In the genomic region with DNA sequence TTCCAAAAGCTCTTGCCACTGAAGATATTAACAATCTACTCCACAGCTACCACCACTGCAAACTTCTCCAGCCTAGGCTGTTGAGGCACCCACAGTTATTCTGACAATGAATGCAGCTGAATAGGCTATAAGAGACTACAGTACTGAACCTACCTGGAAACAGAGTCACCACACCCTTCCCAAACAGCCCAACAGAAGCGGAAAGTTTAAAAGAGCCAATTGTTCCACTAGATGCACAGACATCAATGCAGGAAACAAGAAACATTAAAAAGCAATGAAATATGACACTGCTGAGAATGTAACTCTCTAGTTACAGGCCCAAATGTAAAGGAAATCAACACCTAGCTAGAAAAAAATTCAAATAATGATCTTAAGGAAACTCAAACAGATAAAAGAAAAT, we compare ENCODE assay signal across 1 cellular context.
TF ChIP-seq lines count a peak whose summit lies in the region.

No MANE protein-coding gene starts in this region.

TF ChIP-seq in WTC11, 78 proteins besides CTCF, POLR2A, EP300 and RAD21 (continued from another document):
- TF ChIP-seq, protein P1, sequence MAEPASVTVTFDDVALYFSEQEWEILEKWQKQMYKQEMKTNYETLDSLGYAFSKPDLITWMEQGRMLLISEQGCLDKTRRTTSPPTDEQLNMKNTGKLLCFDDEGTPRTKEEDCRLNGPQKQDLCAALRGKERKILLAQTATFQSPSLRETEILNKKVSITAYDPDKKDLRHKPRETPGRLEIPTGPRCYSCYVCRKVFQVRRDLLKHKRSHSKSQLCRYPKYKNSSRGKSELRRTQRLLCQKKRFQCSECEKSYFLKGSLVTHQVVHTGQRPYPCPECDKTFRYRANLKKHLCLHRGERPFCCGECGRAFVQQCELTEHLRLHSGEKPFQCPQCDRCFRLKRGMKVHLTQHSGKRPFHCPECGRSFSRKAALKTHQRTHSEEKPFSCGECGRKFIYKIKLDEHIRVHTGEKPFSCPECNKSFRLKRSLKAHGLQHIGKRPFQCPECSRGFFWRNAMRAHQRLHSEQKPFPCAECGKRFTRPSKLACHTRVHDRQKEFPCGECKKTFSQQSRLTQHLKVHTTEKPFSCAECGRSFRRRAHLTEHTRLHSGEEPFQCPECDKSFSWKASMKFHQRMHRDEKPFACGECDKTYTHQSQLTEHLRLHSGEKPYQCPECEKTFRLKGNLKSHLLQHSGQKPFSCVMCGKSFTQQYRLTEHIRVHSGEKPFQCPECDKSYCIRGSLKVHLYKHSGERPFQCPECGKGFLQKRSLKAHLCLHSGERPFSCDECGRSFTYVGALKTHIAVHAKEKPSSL (CRISPR knock-in tag; conservative IDR thresholded peaks at IDR 0.05), result no peak
- TF ChIP-seq SMAD4 (CRISPR knock-in tag; IDR thresholded peaks at IDR 0.05), result no peak
- no peak for TF ChIP-seq NR3C1 (CRISPR knock-in tag; conservative IDR thresholded peaks at IDR 0.05; ENCODE audit: low read depth)
- TF ChIP-seq SOX15 (CRISPR knock-in tag; IDR thresholded peaks at IDR 0.05), result no peak
TF ChIP-seq in WTC11: peak in this region for 0.
